ENCODE assay signal across 8 cellular contexts in genomic region chr18:58221060-58221725, GRCh38.
DNase-seq lines count a peak whose midpoint lies in the region; ATAC-seq and TF ChIP-seq lines count a peak whose summit lies in the region.

No MANE protein-coding gene starts in this region.

- peaks cover 3% of the 10 kb centered on the region for H3K27me3 Mint-ChIP-seq in endothelial cell (ENCODE audit: unreplicated experiment)

- DNase-seq in DMS53 (lab: John Stamatoyannopoulos, UW): peak; percentile 72
- DNase-seq in NCI-H69 (lab: John Stamatoyannopoulos, UW): peak; percentile 68
- DNase-seq in endothelial cell (ENCODE audit: low spot score): no peak
- DNase-seq in stimulated activated CD4-positive, alpha-beta T cell treated with anti-CD3 and anti-CD28 coated beads, Interleukin-4, amount 100 ng/mL, for 4 hours: no peak
- no peak for DNase-seq in NCI-H2227 treated with DMSO at 0.1 percent for 48 hours (lab: John Stamatoyannopoulos, UW)
- no peak for DNase-seq in cardiac septum (ENCODE audit: low spot score)

- H3K36me3 Mint-ChIP-seq in endothelial cell (ENCODE audit: low read depth, unreplicated experiment): no peaks in the 10 kb centered on the region

- ATAC-seq in HG02642 (IDR thresholded peaks at IDR 0.05; ENCODE audit: poor library complexity, unreplicated experiment): no peak

- peak overlapping the region; percentile 62 for H3K4me3 ChIP-seq in mucosa of stomach (ENCODE audit: low read length)

- intact Hi-C loops in cardiac septum (cut with DNase I): no loop called here

- H3K9me3 Mint-ChIP-seq in endothelial cell (ENCODE audit: unreplicated experiment): no peaks in the 10 kb centered on the region

- TF ChIP-seq CTCF in endothelial cell (IDR thresholded peaks at IDR 0.05; ENCODE audit: unreplicated experiment): no peak

- no peaks in the 10 kb centered on the region for H3K9me3 ChIP-seq in mucosa of stomach (ENCODE audit: control insufficient read depth, low read length)

- H3K4me1 Mint-ChIP-seq in endothelial cell (ENCODE audit: unreplicated experiment): peaks cover 60% of the 10 kb centered on the region

- peaks cover 30% of the 10 kb centered on the region for H3K4me1 ChIP-seq in mucosa of stomach (ENCODE audit: control insufficient read depth, insufficient read depth, low read length)

- no peaks in the 10 kb centered on the region for H3K27me3 ChIP-seq in mucosa of stomach (ENCODE audit: control insufficient read depth, insufficient read depth, low read length)

- H3K9ac ChIP-seq in mucosa of stomach (ENCODE audit: low read length): peak overlapping the region; percentile 89

- no peaks in the 10 kb centered on the region for H3K36me3 ChIP-seq in mucosa of stomach (ENCODE audit: control insufficient read depth, insufficient read depth, low read length)

- no peak overlapping the region for H3K4me3 Mint-ChIP-seq in endothelial cell (ENCODE audit: unreplicated experiment)

- peak overlapping the region; percentile 98 for H3K27ac Mint-ChIP-seq in endothelial cell (ENCODE audit: unreplicated experiment)

Comparison
In these comparisons a context has a peak if more than half of its experiments do, and no peak if none do; other contexts are left out.
1. DNase-seq: peak in DMS53 (single experiment) and NCI-H69 (single experiment); none in endothelial cell (single experiment), stimulated activated CD4-positive, alpha-beta T cell treated with anti-CD3 and anti-CD28 coated beads, Interleukin-4, amount 100 ng/mL, for 4 hours (0 of 2), NCI-H2227 treated with DMSO at 0.1 percent for 48 hours (single experiment) and cardiac septum (single experiment).